In genomic region chr6:164124986-164125385, GRCh38 we compare ENCODE assay signal across 17 cellular contexts.
"Had no signal": no experiment of that assay in that cellular context is flagged by ENCODE, and none has a peak within 500 bp of the region (broad histone marks: within the 10 kb centered on the region; RNA-seq: fewer than 3 reads in every experiment).

No MANE protein-coding gene starts in this region.

- H3K4me1 ChIP-seq: neural progenitor cell, prostate gland, sigmoid colon, spleen, suprapubic skin, thyroid gland had no signal

- H2AFZ ChIP-seq: neural progenitor cell had no signal

- H3K27me3 ChIP-seq: neural progenitor cell, right atrium auricular region, sigmoid colon, spleen, suprapubic skin, thyroid gland had no signal

- H3K4me3 ChIP-seq: dorsolateral prefrontal cortex, lung, mucosa of descending colon, neural progenitor cell, prostate gland, right atrium auricular region, sigmoid colon, skin epidermis, spleen, suprapubic skin, thyroid gland had no signal

- H3K4me2 ChIP-seq: neural progenitor cell had no signal

- H3K9me3 ChIP-seq: prostate gland, right atrium auricular region, spleen, suprapubic skin, thyroid gland had no signal

- H3K27ac ChIP-seq: dorsolateral prefrontal cortex, neural progenitor cell, prostate gland, right atrium auricular region, sigmoid colon, skin epidermis, spleen, suprapubic skin, thyroid gland had no signal

- DNase-seq: dorsolateral prefrontal cortex; effector CD4-positive, alpha-beta T cell; head of caudate nucleus; mucosa of descending colon; naive B cell; sigmoid colon; stimulated activated naive CD4-positive, alpha-beta T cell; stimulated activated naive CD8-positive, alpha-beta T cell treated with anti-CD3 and anti-CD28 coated beads, Interleukin-15, amount 100 ng/mL, for 72 hours; thyroid gland; trophoblast cell had no signal

- H3K36me3 ChIP-seq: neural progenitor cell, prostate gland, right atrium auricular region, sigmoid colon, spleen, suprapubic skin, thyroid gland had no signal

- H3K9ac ChIP-seq: neural progenitor cell had no signal
